Comparison of ENCODE assay signal across 15 cellular contexts in genomic region chrX:151370906-151371305, GRCh38. TPM values are rescaled to one million over a fixed set of nuclear protein-coding genes. Genes with fewer than 3 reads are reported as not detected.
DNase-seq lines count a peak whose midpoint lies in the region; ATAC-seq and TF ChIP-seq lines count a peak whose summit lies in the region.
"Had no signal": no experiment of that assay in that cellular context is flagged by ENCODE, and none has a peak within 500 bp of the region (broad histone marks: within the 10 kb centered on the region; RNA-seq: fewer than 3 reads in every experiment).

No MANE protein-coding gene starts in this region.

- H3K36me3 Mint-ChIP-seq in activated CD4-positive, alpha-beta T cell treated with anti-CD3 and anti-CD28 coated beads for 36 hours (ENCODE audit: low read depth): no peaks in the 10 kb centered on the region
- H3K36me3 Mint-ChIP-seq in GM23338 (ENCODE audit: low read depth) (no peaks in the 10 kb centered on the region), nephron progenitor cell (ENCODE audit: low read depth) (no peaks in the 10 kb centered on the region)
- peaks cover 3% of the 10 kb centered on the region for H3K36me3 Mint-ChIP-seq in activated naive CD8-positive, alpha-beta T cell treated with anti-CD3 and anti-CD28 coated beads for 36 hours
- H3K36me3 Mint-ChIP-seq in CD8-positive, alpha-beta memory T cell: peaks cover 0 to 4% (median 0%) of the 10 kb centered on the region in 3 donors

- no peaks in the 10 kb centered on the region for H3K4me1 Mint-ChIP-seq in activated CD4-positive, alpha-beta T cell treated with anti-CD3 and anti-CD28 coated beads for 36 hours
- no peaks in the 10 kb centered on the region for H3K4me1 Mint-ChIP-seq in GM23338
- no peaks in the 10 kb centered on the region for H3K4me1 Mint-ChIP-seq in activated naive CD8-positive, alpha-beta T cell treated with anti-CD3 and anti-CD28 coated beads for 36 hours
- H3K4me1 Mint-ChIP-seq in nephron progenitor cell: no peaks in the 10 kb centered on the region
- H3K4me1 Mint-ChIP-seq in CD8-positive, alpha-beta memory T cell: no peaks in the 10 kb centered on the region
- H3K4me1 Mint-ChIP-seq: activated B cell treated with CpG ODN at 0.5 μM for 24 hours had no signal

- TF ChIP-seq CTCF in GM23338 (conservative IDR thresholded peaks at IDR 0.05; ENCODE audit: low read depth in 2 of 2): no peak
- no peak for TF ChIP-seq CTCF in nephron progenitor cell (IDR thresholded peaks at IDR 0.05)

- H3K4me2 ChIP-seq in GM23338: no peak overlapping the region

- peaks cover 14% of the 10 kb centered on the region for H3K27me3 Mint-ChIP-seq in activated CD4-positive, alpha-beta T cell treated with anti-CD3 and anti-CD28 coated beads for 36 hours
- H3K27me3 Mint-ChIP-seq in GM23338 (ENCODE audit: insufficient read depth, low read depth, poor library complexity): no peaks in the 10 kb centered on the region
- H3K27me3 Mint-ChIP-seq in activated naive CD8-positive, alpha-beta T cell treated with anti-CD3 and anti-CD28 coated beads for 36 hours: no peaks in the 10 kb centered on the region
- H3K27me3 Mint-ChIP-seq in nephron progenitor cell (ENCODE audit: low read depth, poor library complexity): peaks cover 28% of the 10 kb centered on the region
- peaks cover 16 to 23% of the 10 kb centered on the region in 2 donors for H3K27me3 Mint-ChIP-seq in CD8-positive, alpha-beta memory T cell

- H3K4me1 ChIP-seq in GM23338 (ENCODE audit: insufficient read depth): no peaks in the 10 kb centered on the region
- no peaks in the 10 kb centered on the region for H3K4me1 ChIP-seq in CD8-positive, alpha-beta memory T cell (ENCODE audit: insufficient read depth, low read length)
- H3K4me1 ChIP-seq: colonic mucosa, esophagus muscularis mucosa had no signal

- no peak overlapping the region for H3K27ac Mint-ChIP-seq in activated CD4-positive, alpha-beta T cell treated with anti-CD3 and anti-CD28 coated beads for 36 hours
- H3K27ac Mint-ChIP-seq in GM23338 (no peak overlapping the region), nephron progenitor cell (no peak overlapping the region)
- no peak overlapping the region for H3K27ac Mint-ChIP-seq in activated naive CD8-positive, alpha-beta T cell treated with anti-CD3 and anti-CD28 coated beads for 36 hours
- no peak overlapping the region for H3K27ac Mint-ChIP-seq in CD8-positive, alpha-beta memory T cell
- H3K27ac Mint-ChIP-seq: activated B cell treated with CpG ODN at 0.5 μM for 24 hours had no signal

- no peaks in the 10 kb centered on the region for H3K27me3 ChIP-seq in GM23338 (ENCODE audit: insufficient read depth)
- no peaks in the 10 kb centered on the region for H3K27me3 ChIP-seq in CD8-positive, alpha-beta memory T cell (ENCODE audit: insufficient read depth, low read length, poor library complexity, severe bottlenecking)
- H3K27me3 ChIP-seq: colonic mucosa had no signal

- no peaks in the 10 kb centered on the region for H3K9me3 ChIP-seq in CD8-positive, alpha-beta memory T cell (ENCODE audit: low read length)
- H3K9me3 ChIP-seq: colonic mucosa, esophagus muscularis mucosa had no signal

- no peaks in the 10 kb centered on the region for H3K9me3 Mint-ChIP-seq in activated CD4-positive, alpha-beta T cell treated with anti-CD3 and anti-CD28 coated beads for 36 hours (ENCODE audit: low read depth)
- no peaks in the 10 kb centered on the region for H3K9me3 Mint-ChIP-seq in GM23338
- H3K9me3 Mint-ChIP-seq in activated naive CD8-positive, alpha-beta T cell treated with anti-CD3 and anti-CD28 coated beads for 36 hours: no peaks in the 10 kb centered on the region
- H3K9me3 Mint-ChIP-seq in nephron progenitor cell: peaks cover 43% of the 10 kb centered on the region
- no peaks in the 10 kb centered on the region for H3K9me3 Mint-ChIP-seq in CD8-positive, alpha-beta memory T cell
- H3K9me3 Mint-ChIP-seq: activated B cell treated with CpG ODN at 0.5 μM for 24 hours had no signal

- intact Hi-C loops in activated CD4-positive, alpha-beta T cell treated with anti-CD3 and anti-CD28 coated beads for 36 hours (cut with DNase I, micrococcal nuclease): no loop called here

- H3K4me3 Mint-ChIP-seq in activated CD4-positive, alpha-beta T cell treated with anti-CD3 and anti-CD28 coated beads for 36 hours: no peak overlapping the region
- no peak overlapping the region for H3K4me3 Mint-ChIP-seq in GM23338
- H3K4me3 Mint-ChIP-seq in activated naive CD8-positive, alpha-beta T cell treated with anti-CD3 and anti-CD28 coated beads for 36 hours: no peak overlapping the region
- H3K4me3 Mint-ChIP-seq in nephron progenitor cell: no peak overlapping the region
- H3K4me3 Mint-ChIP-seq in CD8-positive, alpha-beta memory T cell: no peak overlapping the region
- H3K4me3 Mint-ChIP-seq: activated B cell treated with CpG ODN at 0.5 μM for 24 hours had no signal

- DNase-seq in activated CD4-positive, alpha-beta T cell treated with anti-CD3 and anti-CD28 coated beads for 36 hours: peak; percentile 33
- DNase-seq in activated CD4-positive, alpha-beta T cell treated with anti-CD3 and anti-CD28 coated beads, Interleukin-2, amount 50 U/mL, for 4 hours: no peak
- DNase-seq in GM23338 (ENCODE audit: low spot score): peak; percentile 80
- DNase-seq in activated naive CD8-positive, alpha-beta T cell treated with anti-CD3 and anti-CD28 coated beads for 36 hours: peak; percentile 14
- peak; percentile 56 for DNase-seq in nephron progenitor cell
- DNase-seq in NCI-H2107 (lab: John Stamatoyannopoulos, UW): no peak
- DNase-seq in CD8-positive, alpha-beta memory T cell: no peak
- DNase-seq: activated B cell treated with CpG ODN at 0.5 μM for 24 hours, colonic mucosa, NCI-H187 treated with DMSO at 0.1 percent for 48 hours had no signal

- H3K27ac ChIP-seq in GM23338 (ENCODE audit: low read depth): no peak overlapping the region
- no peak overlapping the region for H3K27ac ChIP-seq in CD8-positive, alpha-beta memory T cell (ENCODE audit: low read depth, low read length)
- H3K27ac ChIP-seq: colonic mucosa, esophagus muscularis mucosa, SK-N-MC, skin epidermis had no signal

- H3K36me3 ChIP-seq in GM23338 (ENCODE audit: insufficient read depth): no peaks in the 10 kb centered on the region
- H3K36me3 ChIP-seq in CD8-positive, alpha-beta memory T cell (ENCODE audit: insufficient read depth, low read length): no peaks in the 10 kb centered on the region
- H3K36me3 ChIP-seq: colonic mucosa, esophagus muscularis mucosa had no signal

- no peaks in the 10 kb centered on the region for H3K79me2 ChIP-seq in GM23338 (replicated peaks; ENCODE audit: insufficient read depth)

- peak overlapping the region; percentile 34; the same call in 1 of the 2 replicates for H3K4me3 ChIP-seq in GM23338
- H3K4me3 ChIP-seq in CD8-positive, alpha-beta memory T cell (ENCODE audit: low read length): no peak overlapping the region
- H3K4me3 ChIP-seq: colonic mucosa, esophagus muscularis mucosa, lung, SK-N-MC, skin epidermis had no signal

- H3K9me2 ChIP-seq in GM23338 (ENCODE audit: insufficient read depth): no peaks in the 10 kb centered on the region

- H2AFZ ChIP-seq in GM23338: 0 out of 2 replicates have a peak overlapping the region, but pooled peaks have one; percentile 72

- no peaks in the 10 kb centered on the region for H3F3A ChIP-seq in GM23338 (replicated peaks; ENCODE audit: low read depth)

- no peaks in the 10 kb centered on the region for H4K20me1 ChIP-seq in GM23338 (replicated peaks; ENCODE audit: insufficient read depth)

- CTCF ChIA-PET in activated CD4-positive, alpha-beta T cell treated with anti-CD3 and anti-CD28 coated beads for 36 hours (lab: Charles Lee): no interaction called here
- CTCF ChIA-PET in CD8-positive, alpha-beta memory T cell (lab: Charles Lee): no interaction called here

- peak; percentile 66 for ATAC-seq in activated CD4-positive, alpha-beta T cell treated with anti-CD3 and anti-CD28 coated beads for 36 hours
- ATAC-seq in GM23338: peak; percentile 100
- ATAC-seq in GM19467 (IDR thresholded peaks at IDR 0.05; ENCODE audit: unreplicated experiment): no peak

- POLR2A ChIA-PET in activated CD4-positive, alpha-beta T cell treated with anti-CD3 and anti-CD28 coated beads for 36 hours (lab: Charles Lee): no interaction called here
- POLR2A ChIA-PET in CD8-positive, alpha-beta memory T cell (lab: Charles Lee): no interaction called here

TF ChIP-seq in GM23338, 12 proteins besides CTCF, POLR2A, EP300 and RAD21 (continues in another document):
- TF ChIP-seq CREB1 (CRISPR knock-in tag; IDR thresholded peaks at IDR 0.05; ENCODE audit: low read depth) (no peak), EZH2 (IDR thresholded peaks at IDR 0.05; ENCODE audit: low read depth, unreplicated experiment) (no peak), ZNF114 (CRISPR knock-in tag; IDR thresholded peaks at IDR 0.05) (no peak), JUNB (IDR thresholded peaks at IDR 0.05; ENCODE audit: unreplicated experiment) (no peak)
- TF ChIP-seq, protein P1, sequence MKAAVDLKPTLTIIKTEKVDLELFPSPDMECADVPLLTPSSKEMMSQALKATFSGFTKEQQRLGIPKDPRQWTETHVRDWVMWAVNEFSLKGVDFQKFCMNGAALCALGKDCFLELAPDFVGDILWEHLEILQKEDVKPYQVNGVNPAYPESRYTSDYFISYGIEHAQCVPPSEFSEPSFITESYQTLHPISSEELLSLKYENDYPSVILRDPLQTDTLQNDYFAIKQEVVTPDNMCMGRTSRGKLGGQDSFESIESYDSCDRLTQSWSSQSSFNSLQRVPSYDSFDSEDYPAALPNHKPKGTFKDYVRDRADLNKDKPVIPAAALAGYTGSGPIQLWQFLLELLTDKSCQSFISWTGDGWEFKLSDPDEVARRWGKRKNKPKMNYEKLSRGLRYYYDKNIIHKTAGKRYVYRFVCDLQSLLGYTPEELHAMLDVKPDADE (IDR thresholded peaks at IDR 0.05): no peak

RNA-seq across cellular contexts. Expression of gene VMA21, which starts 26.1 kb away (rescaled TPM):
- total RNA-seq in activated CD4-positive, alpha-beta T cell treated with anti-CD3 and anti-CD28 coated beads for 36 hours: 10 to 100 TPM; 42.1 to 43.0 TPM
- 90.3 and 102 TPM in 2 replicates for total RNA-seq in GM23338 (2014; rRNA removed; shearing (Covaris generic))
- 34.8 and 35.1 TPM in 2 replicates for polyA plus RNA-seq in GM23338 (2016; fragmentation: Nextera tagmentation; extraction: Ambion mirVana)
- total RNA-seq in activated naive CD8-positive, alpha-beta T cell treated with anti-CD3 and anti-CD28 coated beads for 36 hours: 10 to 100 TPM; 60.6 to 62.9 TPM
- total RNA-seq in CD8-positive, alpha-beta memory T cell: 10 to 100 TPM; 67.4 to 69.8 TPM
- 31.4 TPM for polyA plus RNA-seq in CD8-positive, alpha-beta memory T cell

Comparison
In these comparisons a context has a peak if more than half of its experiments do, and no peak if none do; other contexts are left out.
1. DNase-seq: peak in activated CD4-positive, alpha-beta T cell treated with anti-CD3 and anti-CD28 coated beads for 36 hours (single experiment), GM23338 (single experiment), activated naive CD8-positive, alpha-beta T cell treated with anti-CD3 and anti-CD28 coated beads for 36 hours (single experiment) and nephron progenitor cell (single experiment); none in activated CD4-positive, alpha-beta T cell treated with anti-CD3 and anti-CD28 coated beads, Interleukin-2, amount 50 U/mL, for 4 hours (0 of 2), NCI-H2107 (single experiment) and CD8-positive, alpha-beta memory T cell (0 of 5).